Comparison of ENCODE assay signal across 8 cellular contexts in genomic region chr16:55499951-55500350, GRCh38. TPM values are rescaled to one million over a fixed set of nuclear protein-coding genes. Genes with fewer than 3 reads are reported as not detected.
A peak's percentile ranks its signal among the peaks of the same experiment; 100 is the strongest.
DNase-seq lines count a peak whose midpoint lies in the region; ATAC-seq and TF ChIP-seq lines count a peak whose summit lies in the region.

No MANE protein-coding gene starts in this region.

- no peaks in the 10 kb centered on the region for H3K27me3 Mint-ChIP-seq in progenitor cell of endocrine pancreas
- H3K27me3 Mint-ChIP-seq in CD8-positive, alpha-beta T cell (ENCODE audit: low read depth), result peaks cover 4% of the 10 kb centered on the region

- no peaks in the 10 kb centered on the region for H3K9me3 ChIP-seq in CD8-positive, alpha-beta T cell (ENCODE audit: low read length)

- no peaks in the 10 kb centered on the region for H3K36me3 ChIP-seq in CD8-positive, alpha-beta T cell (ENCODE audit: insufficient read depth, low read length)

- H3K4me3 Mint-ChIP-seq in progenitor cell of endocrine pancreas (ENCODE audit: low read depth), result no peak overlapping the region
- H3K4me3 Mint-ChIP-seq in CD8-positive, alpha-beta T cell, result no peak overlapping the region

- DNase-seq in GDM1 (lab: John Stamatoyannopoulos, UW) (peak; percentile 37), NCI-H82 treated with DMSO at 0.1 percent for 48 hours (lab: John Stamatoyannopoulos, UW; ENCODE audit: unreplicated experiment) (peak; percentile 74), dedifferentiated amniotic fluid mesenchymal stem cell (ENCODE audit: extremely low spot score) (peak; percentile 98), progenitor cell of endocrine pancreas (ENCODE audit: low spot score, unreplicated experiment) (no peak), cortex of kidney (lab: John Stamatoyannopoulos, UW) (no peak), NCI-H2107 treated with DMSO at 0.1 percent for 48 hours (lab: John Stamatoyannopoulos, UW; ENCODE audit: unreplicated experiment) (no peak)
- DNase-seq in CD8-positive, alpha-beta T cell, result no peak

- H3K27ac ChIP-seq in CD8-positive, alpha-beta T cell (ENCODE audit: low read depth, low read length), result no peak overlapping the region

- H3K4me1 Mint-ChIP-seq in progenitor cell of endocrine pancreas (ENCODE audit: low read depth), result peaks cover 12% of the 10 kb centered on the region
- peaks cover 5% of the 10 kb centered on the region for H3K4me1 Mint-ChIP-seq in CD8-positive, alpha-beta T cell (ENCODE audit: low read depth)

- no peak for ATAC-seq in GM21529 (IDR thresholded peaks at IDR 0.05; ENCODE audit: unreplicated experiment)
- ATAC-seq in CD8-positive, alpha-beta T cell, result no peak

- POLR2A ChIA-PET in CD8-positive, alpha-beta T cell (lab: Charles Lee), result no interaction called here

- CTCF ChIA-PET in CD8-positive, alpha-beta T cell (lab: Charles Lee), result no interaction called here

- no peak overlapping the region for H3K4me3 ChIP-seq in CD8-positive, alpha-beta T cell (ENCODE audit: low read depth, low read length)

- intact Hi-C loops in CD8-positive, alpha-beta T cell (cut with DNase I, micrococcal nuclease), result no loop called here

- peak overlapping the region; percentile 46 for H3K27ac Mint-ChIP-seq in progenitor cell of endocrine pancreas
- no peak overlapping the region for H3K27ac Mint-ChIP-seq in CD8-positive, alpha-beta T cell

- no peaks in the 10 kb centered on the region for H3K9me3 Mint-ChIP-seq in progenitor cell of endocrine pancreas (ENCODE audit: low read depth)
- no peaks in the 10 kb centered on the region for H3K9me3 Mint-ChIP-seq in CD8-positive, alpha-beta T cell

- TF ChIP-seq CTCF in progenitor cell of endocrine pancreas (IDR thresholded peaks at IDR 0.05; ENCODE audit: unreplicated experiment), result no peak
- no peak for TF ChIP-seq CTCF in CD8-positive, alpha-beta T cell (IDR thresholded peaks at IDR 0.05)

- H3K36me3 Mint-ChIP-seq in progenitor cell of endocrine pancreas (ENCODE audit: insufficient read depth), result no peaks in the 10 kb centered on the region
- no peaks in the 10 kb centered on the region for H3K36me3 Mint-ChIP-seq in CD8-positive, alpha-beta T cell

- no peaks in the 10 kb centered on the region for H3K27me3 ChIP-seq in CD8-positive, alpha-beta T cell (ENCODE audit: insufficient read depth, low read length)

- H3K4me1 ChIP-seq in CD8-positive, alpha-beta T cell (ENCODE audit: insufficient read depth, low read length), result no peaks in the 10 kb centered on the region

RNA-seq across cellular contexts. Expression of gene LPCAT2, which starts 8.9 kb away (rescaled TPM):
- total RNA-seq in progenitor cell of endocrine pancreas, result 3.2 and 5.1 TPM in 2 replicates
- not detected for total RNA-seq in CD8-positive, alpha-beta T cell

RNA-seq across cellular contexts. Expression of gene MMP2, which starts 21.0 kb away (rescaled TPM):
- total RNA-seq in progenitor cell of endocrine pancreas, result 5.9 and 8.4 TPM in 2 replicates
- total RNA-seq in CD8-positive, alpha-beta T cell, result not detected

Comparison
In these comparisons a context has a peak if more than half of its experiments do, and no peak if none do; other contexts are left out.
1. DNase-seq: peak in GDM1 (single experiment), NCI-H82 treated with DMSO at 0.1 percent for 48 hours (single experiment) and dedifferentiated amniotic fluid mesenchymal stem cell (single experiment); none in progenitor cell of endocrine pancreas (single experiment), cortex of kidney (single experiment), NCI-H2107 treated with DMSO at 0.1 percent for 48 hours (single experiment) and CD8-positive, alpha-beta T cell (0 of 7).